ENCODE assay signal across 8 cellular contexts in the genomic region with DNA sequence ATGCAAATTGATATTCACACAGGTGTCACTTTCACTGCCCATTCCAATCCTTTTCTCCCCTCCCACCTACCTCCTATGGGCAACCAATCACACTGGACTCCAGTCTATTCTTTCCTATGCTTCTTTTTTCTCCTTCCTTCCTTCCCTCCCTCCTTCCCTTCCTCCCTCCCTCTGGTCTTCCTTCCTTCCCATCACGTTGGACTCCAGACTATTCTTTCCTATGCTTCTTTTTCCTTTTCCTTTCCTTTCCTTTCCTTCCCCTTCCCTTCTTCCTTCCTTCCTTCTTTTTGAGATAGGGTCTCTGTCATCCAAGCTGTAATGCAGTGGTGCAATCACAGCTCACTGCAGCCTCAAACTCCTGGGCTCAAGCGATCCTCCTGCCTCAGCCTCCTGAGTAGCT.
"Had no signal": no experiment of that assay in that cellular context is flagged by ENCODE, and none has a peak within 500 bp of the region (broad histone marks: within the 10 kb centered on the region; RNA-seq: fewer than 3 reads in every experiment).

No MANE protein-coding gene starts in this region.

- H3K4me3 ChIP-seq: GM12878 had no signal

- DNase-seq: GDM1, GF-D8 had no signal

- ATAC-seq: GM12878 had no signal

- FAIRE-seq: G401.6, GM12878, GM12891, GM12892, GM18507, GM19239 had no signal
